Comparison of ENCODE assay signal across 5 cellular contexts in genomic region chr17:30625380-30625779, GRCh38.
DNase-seq lines count a peak whose midpoint lies in the region; ATAC-seq, FAIRE-seq and TF ChIP-seq lines count a peak whose summit lies in the region.
"Not testable (repeated sequence)": the region's sequence is repeated elsewhere in the genome, so short reads cannot be mapped to it uniquely, and the experiment has no call there.

No MANE protein-coding gene starts in this region.

- intact Hi-C loops in K562 (cut with micrococcal nuclease); right cardiac atrium (cut with DNase I); upper lobe of right lung (cut with DNase I): not testable (repeated sequence)

- ATAC-seq in K562 (peak; percentile 59), right cardiac atrium (peak; percentile 18 to 22), upper lobe of right lung (peak; percentile 27)

- H3K4me3 ChIP-seq in MG63; K562; right cardiac atrium (ENCODE audit: low read length); osteoblast (ENCODE audit: insufficient read depth, low read length); upper lobe of right lung: not testable (repeated sequence)

- BruUV-seq in K562 (replicated peaks; lab: Mats Ljungman, UMichigan): not testable (repeated sequence)

- CTCF ChIA-PET in K562 (lab: Yijun Ruan, JAX; ENCODE audit: low intra/inter-chr PET ratio): not testable (repeated sequence)

- H3K27me3 ChIP-seq in MG63; K562 (ENCODE audit: control insufficient read depth in 2 of 2, insufficient read depth in 2 of 2, low read length in 2 of 2); right cardiac atrium (ENCODE audit: control insufficient read depth, insufficient read depth); osteoblast (ENCODE audit: insufficient read depth, low read length); upper lobe of right lung: not testable (repeated sequence)

- in situ Hi-C loops in K562 (cut with MboI): loop anchor here (10.0 kb wide), 1 partner anchor 1419 kb away; no protein-coding TSS in a partner anchor

- FAIRE-seq in K562 (lab: Jason Lieb, UNC): not testable (repeated sequence)

- POLR2A ChIA-PET in K562 (lab: Yijun Ruan, JAX): not testable (repeated sequence)

- not testable (repeated sequence) for TF ChIP-seq EP300 in K562 (IDR thresholded peaks at IDR 0.05; ENCODE audit: low read length)

- not testable (repeated sequence) for H2AFZ ChIP-seq in K562 (ENCODE audit: low read depth, low read length); osteoblast (ENCODE audit: low read length)

- H3K4me1 ChIP-seq in K562 (replicated peaks in 1 of 2; ENCODE audit: control insufficient read depth in 2 of 2, insufficient read depth in 2 of 2, low read length in 2 of 2); right cardiac atrium (ENCODE audit: control insufficient read depth, insufficient read depth, low read length); osteoblast (ENCODE audit: insufficient read depth, low read length); upper lobe of right lung: not testable (repeated sequence)

- not testable (repeated sequence) for H3K9ac ChIP-seq in K562 (ENCODE audit: insufficient read depth in 1 of 2, low read depth in 2 of 2, low read length in 2 of 2)

- not testable (repeated sequence) for TF ChIP-seq CTCF in K562 (IDR thresholded peaks at IDR 0.05 in 2 of 3, conservative IDR thresholded peaks at IDR 0.05 in 1 of 3; ENCODE audit: insufficient read depth in 2 of 3, low read depth in 1 of 3, low read length in 3 of 3); osteoblast (IDR thresholded peaks at IDR 0.05; ENCODE audit: extremely low read depth, low read depth, low read length); upper lobe of right lung (IDR thresholded peaks at IDR 0.05)

- not testable (repeated sequence) for H3K9me3 ChIP-seq in MG63; K562 (replicated peaks; ENCODE audit: control insufficient read depth, insufficient read depth, low read depth, low read length); right cardiac atrium (ENCODE audit: control insufficient read depth, low read length); osteoblast (ENCODE audit: low read depth, low read length); upper lobe of right lung

- not testable (repeated sequence) for TF ChIP-seq RAD21 in K562 (CRISPR knock-in tag; conservative IDR thresholded peaks at IDR 0.05 in 1 of 2, IDR thresholded peaks at IDR 0.05 in 1 of 2)

- H3K36me3 ChIP-seq in MG63; K562 (ENCODE audit: control insufficient read depth, insufficient read depth, low read length); osteoblast (ENCODE audit: insufficient read depth, low read length): not testable (repeated sequence)
- H3K36me3 ChIP-seq in upper lobe of right lung: peaks cover 12% of the 10 kb centered on the region

- H3K4me2 ChIP-seq in K562 (ENCODE audit: insufficient read depth, low read length); osteoblast (ENCODE audit: insufficient read depth, low read length): not testable (repeated sequence)

- H3K79me2 ChIP-seq in K562 (ENCODE audit: control insufficient read depth, insufficient read depth, low read length); osteoblast (ENCODE audit: insufficient read depth, low read length): not testable (repeated sequence)

- H3K9me1 ChIP-seq in K562 (ENCODE audit: control insufficient read depth, insufficient read depth, low read length): not testable (repeated sequence)

- H3K27ac ChIP-seq in K562 (ENCODE audit: extremely low read depth, low read depth, low read length); right cardiac atrium (ENCODE audit: low read length); osteoblast (ENCODE audit: low read depth, low read length); upper lobe of right lung: not testable (repeated sequence)

- DNase-seq in MG63 (peak; percentile 18), right cardiac atrium (peak in 1 of 3 donors; percentile 34), osteoblast (ENCODE audit: insufficient read length, low spot score, missing footprints) (peak; percentile 8)
- DNase-seq in K562 (ENCODE audit: extremely low read depth in 1 of 4, low spot score in 3 of 4); upper lobe of right lung: not testable (repeated sequence)

- TF ChIP-seq POLR2A in K562 (conservative IDR thresholded peaks at IDR 0.05): not testable (repeated sequence)

- 33% methylated on average over 8 of the region's 18 CpGs for WGBS in K562 (ENCODE audit: insufficient coverage, low coverage, missing lambda C conversion rate)
- 93% methylated on average over 11 of the region's 18 CpGs for WGBS in right cardiac atrium

- H4K20me1 ChIP-seq in K562 (replicated peaks; ENCODE audit: control insufficient read depth, insufficient read depth, low read length); osteoblast (ENCODE audit: insufficient read depth, low read length): not testable (repeated sequence)
